ENCODE assay signal across 8 cellular contexts in the genomic region with DNA sequence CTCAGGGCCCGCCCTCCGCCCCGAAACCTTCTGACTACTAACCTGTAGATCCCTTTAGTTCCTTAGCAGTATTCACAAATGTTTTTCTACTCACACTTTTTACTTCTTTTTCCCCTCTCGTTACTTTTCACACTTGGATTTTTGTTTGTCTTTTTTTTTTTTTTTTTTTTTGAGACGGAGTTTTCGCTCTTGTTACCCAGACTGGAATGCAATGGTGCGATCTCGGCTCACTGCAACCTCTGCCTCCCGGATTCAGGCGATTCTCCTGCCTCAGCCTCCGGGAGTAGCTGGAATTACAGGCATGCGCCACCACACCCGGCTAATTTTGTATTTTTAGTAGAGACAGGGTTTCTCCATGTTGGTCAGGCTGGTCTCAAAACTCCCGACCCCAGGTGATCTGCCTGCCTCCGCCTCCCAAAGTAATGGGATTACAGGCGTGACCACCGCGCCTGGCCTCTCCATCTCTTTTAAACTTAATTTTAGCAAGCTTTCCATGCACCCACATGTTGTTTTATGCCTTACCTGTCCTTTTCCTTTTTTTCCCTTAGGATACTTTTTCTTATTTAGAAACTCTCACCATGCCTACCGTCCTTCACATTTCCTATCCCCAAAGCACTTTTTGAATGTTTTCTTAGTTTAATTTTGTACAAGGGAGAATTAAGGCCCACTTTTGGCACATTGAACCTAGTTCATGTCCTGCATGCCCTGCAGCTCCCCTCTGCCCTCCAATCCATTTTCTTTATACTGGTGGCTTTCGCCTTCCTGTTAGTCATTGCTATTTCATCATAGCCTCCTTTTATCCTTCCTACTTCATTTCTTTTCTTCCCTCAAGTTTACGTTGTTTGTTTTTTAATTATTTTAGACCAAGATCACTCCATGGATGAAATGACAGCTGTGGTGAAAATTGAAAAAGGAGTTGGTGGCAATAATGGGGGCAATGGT.
DNase-seq lines count a peak whose midpoint lies in the region; ATAC-seq and TF ChIP-seq lines count a peak whose summit lies in the region.

No MANE protein-coding gene starts in this region.

- H3K27ac ChIP-seq in OCI-LY1 (ENCODE audit: low read depth, low read length, poor library complexity, severe bottlenecking), result peak overlapping the region; percentile 82
- H3K27ac ChIP-seq in effector memory CD4-positive, alpha-beta T cell (ENCODE audit: insufficient read depth, low read length, poor library complexity, severe bottlenecking), result peak overlapping the region; percentile 47

- H3K9me3 ChIP-seq in OCI-LY1 (ENCODE audit: low read length), result no peaks in the 10 kb centered on the region
- H3K9me3 ChIP-seq in effector memory CD4-positive, alpha-beta T cell (ENCODE audit: control insufficient read depth, low read length), result no peaks in the 10 kb centered on the region

- H3K4me3 Mint-ChIP-seq in nephron, result peak overlapping the region; percentile 93 to 97 (median 95)

- H3K4me3 ChIP-seq in OCI-LY1 (ENCODE audit: low read depth, low read length, poor library complexity, severe bottlenecking), result peak overlapping the region; percentile 72
- H3K4me3 ChIP-seq in effector memory CD4-positive, alpha-beta T cell (ENCODE audit: insufficient read depth, low read depth, low read length, poor library complexity, severe bottlenecking), result peak overlapping the region; percentile 42

- H2AFZ ChIP-seq in OCI-LY1 (ENCODE audit: low read length), result no peak overlapping the region

- H3F3A ChIP-seq in OCI-LY1 (ENCODE audit: insufficient read depth, low read length), result no peaks in the 10 kb centered on the region; the same call in 1 of the 2 replicates

- H3K4me1 ChIP-seq in OCI-LY1 (ENCODE audit: insufficient read depth, low read length, severe bottlenecking), result peaks cover 55% of the 10 kb centered on the region
- peaks cover 29% of the 10 kb centered on the region for H3K4me1 ChIP-seq in effector memory CD4-positive, alpha-beta T cell (ENCODE audit: control insufficient read depth, insufficient read depth, low read length, poor library complexity, severe bottlenecking)

- H4K20me1 ChIP-seq in OCI-LY1 (ENCODE audit: insufficient read depth, low read length), result no peaks in the 10 kb centered on the region

- ATAC-seq in HG03025 (IDR thresholded peaks at IDR 0.05; ENCODE audit: low FRiP score, unreplicated experiment), result no peak

- no peaks in the 10 kb centered on the region for H3K27me3 Mint-ChIP-seq in nephron (ENCODE audit: low read depth)

- TF ChIP-seq CTCF in OCI-LY1 (IDR thresholded peaks at IDR 0.05; ENCODE audit: low read length) (no peak), nephron (IDR thresholded peaks at IDR 0.05; ENCODE audit: unreplicated experiment in 3 of 3) (no peak)

- peak; percentile 35 for DNase-seq in GM03348 (ENCODE audit: low spot score)
- no peak for DNase-seq in effector memory CD4-positive, alpha-beta T cell
- DNase-seq in stimulated activated CD4-positive, alpha-beta T cell treated with anti-CD3 and anti-CD28 coated beads, Interleukin-1b, Interleukin-23, amount 100 ng/mL, for 48 hours, result no peak
- no peak for DNase-seq in DMS53 treated with DMSO at 0.1 percent for 48 hours (lab: John Stamatoyannopoulos, UW; ENCODE audit: unreplicated experiment)
- DNase-seq in NCI-H1092 (lab: John Stamatoyannopoulos, UW), result no peak

- H3K9me2 ChIP-seq in OCI-LY1 (ENCODE audit: low read depth, low read length), result no peaks in the 10 kb centered on the region

- peaks cover 32% of the 10 kb centered on the region for H3K4me1 Mint-ChIP-seq in nephron

- peaks cover 32% of the 10 kb centered on the region for H3K36me3 ChIP-seq in OCI-LY1 (ENCODE audit: insufficient read depth, low read length)
- H3K36me3 ChIP-seq in effector memory CD4-positive, alpha-beta T cell (ENCODE audit: control insufficient read depth, insufficient read depth, low read length), result peaks cover 17% of the 10 kb centered on the region

- peak overlapping the region; percentile 75 for H3K9ac ChIP-seq in OCI-LY1 (ENCODE audit: low read length)

- H3K4me2 ChIP-seq in OCI-LY1 (ENCODE audit: low read length), result peak overlapping the region; percentile 70

- peaks cover 12% of the 10 kb centered on the region; the same call in 1 of the 2 replicates for H3K79me2 ChIP-seq in OCI-LY1 (ENCODE audit: insufficient read depth, low read length)

- no peaks in the 10 kb centered on the region for H3K27me3 ChIP-seq in OCI-LY1 (ENCODE audit: insufficient read depth, low read length)
- H3K27me3 ChIP-seq in effector memory CD4-positive, alpha-beta T cell (replicated peaks; ENCODE audit: control insufficient read depth, insufficient read depth, low read length, poor library complexity, severe bottlenecking), result no peaks in the 10 kb centered on the region

- H3K9me3 Mint-ChIP-seq in nephron, result no peaks in the 10 kb centered on the region

- H3K27ac Mint-ChIP-seq in nephron, result peak overlapping the region; percentile 86 to 99 (median 96)

- H3K36me3 Mint-ChIP-seq in nephron (ENCODE audit: low read depth), result peaks cover 36% of the 10 kb centered on the region
